In the genomic region with DNA sequence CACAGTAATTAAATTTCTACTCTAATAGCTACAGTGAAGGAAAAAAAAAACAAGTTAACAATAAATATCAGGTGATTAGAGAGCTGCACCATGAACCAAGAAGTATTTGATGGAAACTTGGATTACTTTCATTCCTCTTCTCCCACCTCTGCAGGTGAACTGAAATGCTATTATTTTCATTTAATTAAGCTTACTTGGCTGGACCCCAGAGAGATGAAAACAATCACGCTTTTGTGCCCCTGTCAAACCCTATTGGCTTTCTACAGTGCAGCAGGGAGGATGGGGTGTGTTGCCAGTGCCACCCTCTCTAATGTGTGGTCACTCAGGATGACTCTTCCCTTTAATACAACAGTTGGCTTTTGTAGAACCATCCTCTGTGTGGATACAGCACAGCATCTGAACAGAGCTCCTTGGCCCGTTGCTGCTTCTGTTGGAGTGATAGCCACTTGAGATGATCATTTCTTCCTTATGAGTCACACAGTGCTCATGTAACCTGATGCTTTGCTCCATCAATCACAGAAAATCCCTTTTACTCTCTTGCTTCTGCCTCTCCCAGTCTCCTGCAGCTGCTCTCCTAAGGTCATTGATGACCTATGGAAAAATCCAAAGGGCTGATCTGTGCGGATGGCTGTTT, we compare ENCODE assay signal across 1 cellular context.
TF ChIP-seq lines count a peak whose summit lies in the region.

No MANE protein-coding gene starts in this region.

TF ChIP-seq in H1, 55 proteins besides CTCF, POLR2A, EP300 and RAD21 (continued from another document):
- TF ChIP-seq RBBP5 (IDR thresholded peaks at IDR 0.05; ENCODE audit: borderline replicate concordance, low read depth, low read length) (no peak), PHF8 (conservative IDR thresholded peaks at IDR 0.05; ENCODE audit: low read depth, low read length) (no peak), BACH1 (IDR thresholded peaks at IDR 0.05; ENCODE audit: low read length) (no peak), TEAD4 (IDR thresholded peaks at IDR 0.05; ENCODE audit: low read depth, low read length) (no peak), CEBPB (IDR thresholded peaks at IDR 0.05; ENCODE audit: low read depth, low read length) (no peak)
- TF ChIP-seq, protein P1, sequence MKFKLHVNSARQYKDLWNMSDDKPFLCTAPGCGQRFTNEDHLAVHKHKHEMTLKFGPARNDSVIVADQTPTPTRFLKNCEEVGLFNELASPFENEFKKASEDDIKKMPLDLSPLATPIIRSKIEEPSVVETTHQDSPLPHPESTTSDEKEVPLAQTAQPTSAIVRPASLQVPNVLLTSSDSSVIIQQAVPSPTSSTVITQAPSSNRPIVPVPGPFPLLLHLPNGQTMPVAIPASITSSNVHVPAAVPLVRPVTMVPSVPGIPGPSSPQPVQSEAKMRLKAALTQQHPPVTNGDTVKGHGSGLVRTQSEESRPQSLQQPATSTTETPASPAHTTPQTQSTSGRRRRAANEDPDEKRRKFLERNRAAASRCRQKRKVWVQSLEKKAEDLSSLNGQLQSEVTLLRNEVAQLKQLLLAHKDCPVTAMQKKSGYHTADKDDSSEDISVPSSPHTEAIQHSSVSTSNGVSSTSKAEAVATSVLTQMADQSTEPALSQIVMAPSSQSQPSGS (IDR thresholded peaks at IDR 0.05; ENCODE audit: low read length): no peak
- TF ChIP-seq, protein P2, sequence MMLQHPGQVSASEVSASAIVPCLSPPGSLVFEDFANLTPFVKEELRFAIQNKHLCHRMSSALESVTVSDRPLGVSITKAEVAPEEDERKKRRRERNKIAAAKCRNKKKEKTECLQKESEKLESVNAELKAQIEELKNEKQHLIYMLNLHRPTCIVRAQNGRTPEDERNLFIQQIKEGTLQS (IDR thresholded peaks at IDR 0.05; ENCODE audit: insufficient read depth, low read depth, low read length): no peak
